ENCODE assay signal across 1 cellular context in genomic region chr11:116412118-116412889, GRCh38.
TF ChIP-seq lines count a peak whose summit lies in the region.

No MANE protein-coding gene starts in this region.

TF ChIP-seq in WTC11, 78 proteins besides CTCF, POLR2A, EP300 and RAD21 (continued from another document):
- TF ChIP-seq SOX15 (CRISPR knock-in tag; IDR thresholded peaks at IDR 0.05): no peak
- no peak for TF ChIP-seq GTF2I (CRISPR knock-in tag; conservative IDR thresholded peaks at IDR 0.05)
- no peak for TF ChIP-seq PRRX2 (CRISPR knock-in tag; IDR thresholded peaks at IDR 0.05)
- no peak for TF ChIP-seq FOXP1 (CRISPR knock-in tag; IDR thresholded peaks at IDR 0.05; ENCODE audit: borderline replicate concordance)
- no peak for TF ChIP-seq ZNF671 (CRISPR knock-in tag; IDR thresholded peaks at IDR 0.05)
- peak; percentile 42; the same call in 1 of the 2 replicates for TF ChIP-seq GABPB1 (CRISPR knock-in tag; IDR thresholded peaks at IDR 0.05)
